25 cellular contexts compared by ENCODE assay signal in the genomic region with DNA sequence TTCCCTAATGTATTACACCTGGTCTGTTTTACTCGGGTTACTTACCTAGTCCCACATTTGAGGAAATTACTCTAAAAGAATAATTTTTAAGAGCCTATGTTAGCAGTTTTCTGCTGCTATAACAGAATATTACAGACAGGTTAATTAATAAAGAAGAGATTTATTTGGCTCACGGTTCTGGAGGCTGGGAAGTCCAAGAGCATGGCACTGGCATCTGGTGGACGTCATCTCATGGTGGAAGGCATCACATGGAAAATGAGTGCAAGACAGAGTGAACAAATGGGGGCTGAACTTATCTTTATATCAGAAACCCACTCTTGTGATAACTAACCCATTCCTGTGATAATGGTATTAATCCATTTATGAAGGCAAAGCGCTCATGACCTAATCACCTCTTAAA. TPM values are rescaled to one million over a fixed set of nuclear protein-coding genes. Genes with fewer than 3 reads are reported as not detected.
DNase-seq lines count a peak whose midpoint lies in the region; ATAC-seq, FAIRE-seq and TF ChIP-seq lines count a peak whose summit lies in the region.
"Had no signal": no experiment of that assay in that cellular context is flagged by ENCODE, and none has a peak within 500 bp of the region (broad histone marks: within the 10 kb centered on the region; RNA-seq: fewer than 3 reads in every experiment).

No MANE protein-coding gene starts in this region.

- H3K79me2 ChIP-seq in HepG2 (ENCODE audit: insufficient read depth, low read length) (no peaks in the 10 kb centered on the region), fibroblast of lung (ENCODE audit: control insufficient read depth, insufficient read depth, low read length) (no peaks in the 10 kb centered on the region)

- H3K9me3 Mint-ChIP-seq in osteocyte (ENCODE audit: unreplicated experiment), result no peaks in the 10 kb centered on the region
- H3K9me3 Mint-ChIP-seq: CD4-positive, alpha-beta T cell had no signal

- H3K27me3 Mint-ChIP-seq in osteocyte (ENCODE audit: unreplicated experiment), result no peaks in the 10 kb centered on the region
- H3K27me3 Mint-ChIP-seq: CD4-positive, alpha-beta T cell had no signal

- H3K9me3 ChIP-seq in HepG2 (ENCODE audit: low read length) (0 out of 2 replicates have a peak, but pooled peaks cover 4% of the 10 kb centered on the region), right lobe of liver (no peaks in the 10 kb centered on the region), fibroblast of lung (ENCODE audit: control insufficient read depth, insufficient read depth, low read depth, low read length) (no peaks in the 10 kb centered on the region)
- H3K9me3 ChIP-seq: BLaER1 had no signal

- H3K4me1 ChIP-seq in HepG2 (ENCODE audit: insufficient read depth, low read length), result peaks cover 11% of the 10 kb centered on the region
- H3K4me1 ChIP-seq in right lobe of liver, result no peaks in the 10 kb centered on the region
- H3K4me1 ChIP-seq in fibroblast of lung (ENCODE audit: control insufficient read depth, extremely low read depth, insufficient read depth, low read length), result peaks cover 4% of the 10 kb centered on the region
- H3K4me1 ChIP-seq: BLaER1 had no signal

- H3K27ac ChIP-seq in HepG2 (ENCODE audit: extremely low read length, insufficient read depth, low read length) (no peak overlapping the region), right lobe of liver (no peak overlapping the region), fibroblast of lung (ENCODE audit: insufficient read depth, low read length) (no peak overlapping the region), coronary artery (peak overlapping the region in 1 of 2 donors; percentile 85)
- H3K27ac ChIP-seq: BLaER1, HL-60, SK-N-MC had no signal

- H2AFZ ChIP-seq in HepG2 (ENCODE audit: low read length) (no peak overlapping the region), fibroblast of lung (ENCODE audit: low read length) (no peak overlapping the region)

- peak overlapping the region; percentile 82 for H3K27ac Mint-ChIP-seq in osteocyte (ENCODE audit: unreplicated experiment)
- H3K27ac Mint-ChIP-seq: CD4-positive, alpha-beta T cell had no signal

- POLR2A ChIA-PET in HepG2 (lab: Yijun Ruan, JAX), result no interaction called here

- 43% methylated on average over 4 of the region's 4 CpGs for WGBS in HepG2 (ENCODE audit: low lambda C conversion rate)
- 76% methylated on average over 4 of the region's 4 CpGs for WGBS in right lobe of liver (ENCODE audit: insufficient coverage, low coverage, low lambda C conversion rate, missing lambda C conversion rate)

- H3K4me3 ChIP-seq in HepG2 (replicated peaks in 1 of 3; ENCODE audit: insufficient read depth in 1 of 3, low read depth in 2 of 3, low read length in 3 of 3), result no peak overlapping the region
- H3K4me3 ChIP-seq in right lobe of liver, result no peak overlapping the region
- no peak overlapping the region for H3K4me3 ChIP-seq in fibroblast of lung (replicated peaks in 1 of 4; ENCODE audit: control extremely low read depth in 1 of 4, insufficient read depth in 1 of 4, low read depth in 3 of 4, low read length in 4 of 4)
- H3K4me3 ChIP-seq in coronary artery, result no peak overlapping the region
- H3K4me3 ChIP-seq: BLaER1, SK-N-MC had no signal

- TF ChIP-seq RAD21 in HepG2 (CRISPR knock-in tag; IDR thresholded peaks at IDR 0.05), result no peak

- FAIRE-seq in HepG2 (lab: Jason Lieb, UNC), result no peak
- FAIRE-seq: D721Med, GM19239 had no signal

- in situ Hi-C loops in HepG2 (cut with HindIII; ENCODE audit: extremely low pct_ligation_motif_present, low pct_unique_long_range_greater_than_20kb), result no loop called here

- CTCF ChIA-PET in HepG2 (lab: Yijun Ruan, JAX; ENCODE audit: low intra/inter-chr PET ratio, low total read pairs), result no interaction called here

- no peaks in the 10 kb centered on the region for H3K36me3 Mint-ChIP-seq in osteocyte (ENCODE audit: unreplicated experiment)

- H3K9ac ChIP-seq in HepG2 (ENCODE audit: insufficient read depth, low read depth, low read length) (no peak overlapping the region), fibroblast of lung (ENCODE audit: insufficient read depth, low read length) (no peak overlapping the region)
- H3K9ac ChIP-seq: BLaER1 had no signal

- TF ChIP-seq EP300 in HepG2 (IDR thresholded peaks at IDR 0.05; ENCODE audit: low read depth in 2 of 2, low read length in 2 of 2) (no peak), HepG2 (CRISPR knock-in tag; IDR thresholded peaks at IDR 0.05; ENCODE audit: borderline replicate concordance) (no peak)

- ATAC-seq in HepG2, result no peak
- no peak for ATAC-seq in right lobe of liver
- no peak for ATAC-seq in HG03521 (IDR thresholded peaks at IDR 0.05; ENCODE audit: unreplicated experiment)
- no peak for ATAC-seq in GM21529 (IDR thresholded peaks at IDR 0.05; ENCODE audit: unreplicated experiment)

- H3K4me2 ChIP-seq in HepG2 (ENCODE audit: low read depth, low read length) (no peak overlapping the region), fibroblast of lung (ENCODE audit: extremely low read depth, insufficient read depth, low read length) (peak overlapping the region; percentile 9)
- H3K4me2 ChIP-seq: BLaER1 had no signal

- TF ChIP-seq CTCF in HepG2 (CRISPR knock-in tag; IDR thresholded peaks at IDR 0.05) (no peak), right lobe of liver (IDR thresholded peaks at IDR 0.05) (no peak), fibroblast of lung (conservative IDR thresholded peaks at IDR 0.05 in 1 of 2, IDR thresholded peaks at IDR 0.05 in 1 of 2; ENCODE audit: low read depth in 1 of 2, low read length in 2 of 2) (no peak), osteocyte (IDR thresholded peaks at IDR 0.05) (no peak), coronary artery (IDR thresholded peaks at IDR 0.05) (no peak)

- H4K20me1 ChIP-seq in HepG2 (ENCODE audit: insufficient read depth, low read length) (no peaks in the 10 kb centered on the region), fibroblast of lung (ENCODE audit: control insufficient read depth, extremely low read depth, insufficient read depth, low read length) (no peaks in the 10 kb centered on the region)
- H4K20me1 ChIP-seq: BLaER1 had no signal

- H3K36me3 ChIP-seq in HepG2 (replicated peaks in 1 of 2; ENCODE audit: control insufficient read depth in 1 of 2, insufficient read depth in 2 of 2, low read length in 2 of 2), result no peaks in the 10 kb centered on the region; a peak in 1 of 5 replicates
- no peaks in the 10 kb centered on the region for H3K36me3 ChIP-seq in right lobe of liver
- H3K36me3 ChIP-seq in fibroblast of lung (ENCODE audit: control insufficient read depth, insufficient read depth, low read length), result no peaks in the 10 kb centered on the region
- H3K36me3 ChIP-seq: BLaER1 had no signal

- intact Hi-C loops in HepG2 (cut with micrococcal nuclease; ENCODE audit: unreplicated experiment) (no loop called here), right lobe of liver (cut with DNase I) (no loop called here)

- no TSS peak for BruUV-seq in HepG2 (replicated peaks; lab: Mats Ljungman, UMichigan)

- DNase-seq in HepG2 (ENCODE audit: low spot score), result no peak
- no peak for DNase-seq in right lobe of liver
- no peak for DNase-seq in fibroblast of lung (ENCODE audit: low read depth in 2 of 2)
- DNase-seq in osteocyte (ENCODE audit: extremely low spot score, unreplicated experiment), result no peak
- DNase-seq in coronary artery (ENCODE audit: low spot score), result no peak
- no peak for DNase-seq in LoVo (ENCODE audit: low spot score)
- DNase-seq: 8988T; CD4-positive, alpha-beta T cell; GOT3; MV-4-11; NCI-H1105; NCI-H1436 treated with DMSO at 0.1 percent for 48 hours; NCI-H1930; NCI-H2107; NCI-H446; NCI-H524 treated with DMSO at 0.1 percent for 48 hours; NCI-H774; SIG-M5 had no signal

- peaks cover 0 to 12% of the 10 kb centered on the region in 2 experiments; a peak in 2 of 5 replicates for H3K27me3 ChIP-seq in HepG2 (ENCODE audit: control insufficient read depth in 1 of 2, insufficient read depth in 2 of 2, low read length in 2 of 2)
- H3K27me3 ChIP-seq in right lobe of liver, result no peaks in the 10 kb centered on the region
- no peaks in the 10 kb centered on the region for H3K27me3 ChIP-seq in fibroblast of lung (ENCODE audit: control insufficient read depth, insufficient read depth, low read length)
- H3K27me3 ChIP-seq: BLaER1 had no signal

- no peak overlapping the region for H3K4me3 Mint-ChIP-seq in osteocyte (ENCODE audit: unreplicated experiment)
- H3K4me3 Mint-ChIP-seq: CD4-positive, alpha-beta T cell had no signal

- H3K4me1 Mint-ChIP-seq in osteocyte (ENCODE audit: unreplicated experiment), result peaks cover 49% of the 10 kb centered on the region

- TF ChIP-seq POLR2A in HepG2 (IDR thresholded peaks at IDR 0.05; ENCODE audit: insufficient read depth in 1 of 2, low read depth in 2 of 2, low read length in 2 of 2) (no peak), right lobe of liver (IDR thresholded peaks at IDR 0.05) (no peak)

TF ChIP-seq in HepG2, 621 proteins besides CTCF, POLR2A, EP300 and RAD21 (continues in another document):
- no peak for TF ChIP-seq NFE2 (CRISPR knock-in tag; IDR thresholded peaks at IDR 0.05)

RNA-seq across cellular contexts. Expression of a gene that starts 12.8 kb away (rescaled TPM):
- total RNA-seq in HepG2 (2016; rRNA removed; fragmentation: Illumina TruSeq; extraction: Trizol) (183 and 212 TPM in 2 replicates), right lobe of liver (10 to 100 TPM in 5 of 6 experiments, 1 to 10 TPM in 1; 6.6 to 25.0 (median 16.9) TPM), fibroblast of lung (157 and 192 TPM in 2 replicates), osteocyte (167 and 178 TPM in 2 replicates)
- total RNA-seq in HepG2 (2016; cell fraction: cytosol; rRNA removed; fragmentation: Illumina TruSeq; extraction: Trizol; ENCODE audit: low read depth), result 199 and 222 TPM in 2 replicates
- total RNA-seq in HepG2 (2016; cell fraction: insoluble cytoplasmic fraction; rRNA removed; fragmentation: Illumina TruSeq; extraction: Trizol), result 184 and 207 TPM in 2 replicates
- 57.2 and 68.7 TPM in 2 replicates for total RNA-seq in HepG2 (2016; cell fraction: membrane; rRNA removed; fragmentation: Illumina TruSeq; extraction: Trizol)
- total RNA-seq in HepG2 (2016; cell fraction: nucleus; rRNA removed; fragmentation: Illumina TruSeq; extraction: Trizol), result 199 and 219 TPM in 2 replicates
- polyA plus RNA-seq in HepG2 (2011; rRNA removed) (65.4 and 78.6 TPM in 2 replicates), fibroblast of lung (69.4 and 123 TPM in 2 replicates)
- polyA plus RNA-seq in HepG2 (2011; cell fraction: cytosol; rRNA removed), result 19.0 and 29.7 TPM in 2 replicates
- 62.0 and 92.3 TPM in 2 replicates for polyA plus RNA-seq in HepG2 (2011; cell fraction: nucleus; rRNA removed)
- 76.8 and 87.2 TPM in 2 replicates for polyA plus RNA-seq in HepG2 (2012)
- 1.3 and 1.9 TPM in 2 replicates for polyA plus RNA-seq in HepG2 (2016; cell fraction: cytosol; fragmentation: Illumina TruSeq; extraction: Trizol; ENCODE audit: low read depth)
- polyA plus RNA-seq in HepG2 (2016; cell fraction: insoluble cytoplasmic fraction; fragmentation: Illumina TruSeq; extraction: Trizol; ENCODE audit: low read depth), result 88.6 and 101 TPM in 2 replicates
- 5.8 and 6.9 TPM in 2 replicates for polyA plus RNA-seq in HepG2 (2016; cell fraction: membrane; fragmentation: Illumina TruSeq; extraction: Trizol; ENCODE audit: low read depth)
- 136 and 142 TPM in 2 replicates for polyA plus RNA-seq in HepG2 (2016; cell fraction: nucleus; fragmentation: Illumina TruSeq; extraction: Trizol; ENCODE audit: insufficient read depth, low read depth)
- 61.7 and 123 TPM in 2 replicates for polyA minus RNA-seq in HepG2 (2011; rRNA and poly(A)+ RNA removed; ENCODE audit: low replicate concordance)
- polyA minus RNA-seq in HepG2 (2011; cell fraction: cytosol; rRNA and poly(A)+ RNA removed), result 94.5 and 101 TPM in 2 replicates
- polyA minus RNA-seq in HepG2 (2011; cell fraction: nucleus; rRNA and poly(A)+ RNA removed), result 545 and 549 TPM in 2 replicates
- polyA plus RNA-seq in fibroblast of lung (2012), result 45.0 and 90.0 TPM in 2 replicates
- polyA minus RNA-seq in fibroblast of lung (ENCODE audit: low replicate concordance), result 55.1 and 58.7 TPM in 2 replicates
